20 cellular contexts compared by ENCODE assay signal in genomic region chr7:83142365-83142764, GRCh38. TPM values are rescaled to one million over a fixed set of nuclear protein-coding genes. Genes with fewer than 3 reads are reported as not detected.
A peak's percentile ranks its signal among the peaks of the same experiment; 100 is the strongest.
DNase-seq lines count a peak whose midpoint lies in the region; ATAC-seq and TF ChIP-seq lines count a peak whose summit lies in the region.
"Had no signal": no experiment of that assay in that cellular context is flagged by ENCODE, and none has a peak within 500 bp of the region (broad histone marks: within the 10 kb centered on the region; RNA-seq: fewer than 3 reads in every experiment).

No MANE protein-coding gene starts in this region.

- H3K9me2 ChIP-seq in GM23338 (ENCODE audit: insufficient read depth): no peaks in the 10 kb centered on the region

- H4K91ac ChIP-seq in neuronal stem cell (ENCODE audit: low read depth, low read length, poor library complexity): no peak overlapping the region

- no peak overlapping the region for H2BK120ac ChIP-seq in neuronal stem cell (ENCODE audit: low read depth, low read length)

- H3K9me3 ChIP-seq in HUES48 (ENCODE audit: control insufficient read depth, insufficient read depth, low read length): no peaks in the 10 kb centered on the region
- peaks cover 0 to 4% of the 10 kb centered on the region in 2 donors for H3K9me3 ChIP-seq in neuronal stem cell (replicated peaks in 1 of 2; ENCODE audit: control insufficient read depth in 2 of 2, insufficient read depth in 1 of 2, low read depth in 1 of 2, low read length in 2 of 2)
- no peaks in the 10 kb centered on the region for H3K9me3 ChIP-seq in MG63
- H3K9me3 ChIP-seq: BE2C, BLaER1 had no signal

- H3K4me1 Mint-ChIP-seq in activated naive CD4-positive, alpha-beta T cell treated with anti-CD3 and anti-CD28 coated beads, Interleukin-2, amount 10 ng/mL, durations not matched to agents 7 days and 5 days: no peaks in the 10 kb centered on the region
- no peaks in the 10 kb centered on the region for H3K4me1 Mint-ChIP-seq in activated naive CD4-positive, alpha-beta T cell treated with anti-CD3 and anti-CD28 coated beads for 36 hours (ENCODE audit: low read depth)
- peaks cover 29% of the 10 kb centered on the region for H3K4me1 Mint-ChIP-seq in GM23338
- H3K4me1 Mint-ChIP-seq: CD14-positive monocyte; CD4-positive, alpha-beta memory T cell; CD4-positive, CD25-positive, alpha-beta regulatory T cell; CD8-positive, alpha-beta memory T cell had no signal

- no peaks in the 10 kb centered on the region for H3K79me2 ChIP-seq in GM23338 (replicated peaks; ENCODE audit: insufficient read depth)

- no peaks in the 10 kb centered on the region for H3F3A ChIP-seq in GM23338 (replicated peaks; ENCODE audit: low read depth)

- TF ChIP-seq CTCF in GM23338 (conservative IDR thresholded peaks at IDR 0.05; ENCODE audit: low read depth in 2 of 2): no peak

- H2BK12ac ChIP-seq in neuronal stem cell (ENCODE audit: low read length): no peak overlapping the region

- no peaks in the 10 kb centered on the region for H4K20me1 ChIP-seq in GM23338 (replicated peaks; ENCODE audit: insufficient read depth)
- H4K20me1 ChIP-seq: BLaER1 had no signal

- H3K36me3 ChIP-seq in GM23338 (ENCODE audit: insufficient read depth): no peaks in the 10 kb centered on the region
- H3K36me3 ChIP-seq in HUES48 (ENCODE audit: control insufficient read depth, insufficient read depth, low read length): no peaks in the 10 kb centered on the region
- peaks cover 0 to 42% of the 10 kb centered on the region in 2 donors for H3K36me3 ChIP-seq in neuronal stem cell (replicated peaks in 1 of 2; ENCODE audit: control insufficient read depth in 2 of 2, insufficient read depth in 2 of 2, low read length in 2 of 2)
- H3K36me3 ChIP-seq in MG63: no peaks in the 10 kb centered on the region
- H3K36me3 ChIP-seq: BE2C, BLaER1 had no signal

- ATAC-seq in GM23338 (no peak), HG03521 (IDR thresholded peaks at IDR 0.05; ENCODE audit: unreplicated experiment) (no peak)

- H3K79me1 ChIP-seq in neuronal stem cell (ENCODE audit: low read depth, low read length): no peaks in the 10 kb centered on the region

- H3K27me3 ChIP-seq in GM23338 (ENCODE audit: insufficient read depth) (no peaks in the 10 kb centered on the region), HUES48 (ENCODE audit: control insufficient read depth, insufficient read depth, low read length) (no peaks in the 10 kb centered on the region), neuronal stem cell (ENCODE audit: control insufficient read depth in 3 of 3, insufficient read depth in 3 of 3, low read depth in 1 of 3, low read length in 3 of 3) (no peaks in the 10 kb centered on the region), MG63 (no peaks in the 10 kb centered on the region)
- H3K27me3 ChIP-seq: BE2C, BLaER1 had no signal

- H2AFZ ChIP-seq in GM23338 (no peak overlapping the region), neuronal stem cell (ENCODE audit: low read length) (no peak overlapping the region)

- H3K4me3 Mint-ChIP-seq in activated naive CD4-positive, alpha-beta T cell treated with anti-CD3 and anti-CD28 coated beads, Interleukin-2, amount 10 ng/mL, durations not matched to agents 7 days and 5 days: no peak overlapping the region
- no peak overlapping the region for H3K4me3 Mint-ChIP-seq in activated naive CD4-positive, alpha-beta T cell treated with anti-CD3 and anti-CD28 coated beads for 36 hours
- peak overlapping the region; percentile 3; the same call in 1 of the 3 replicates for H3K4me3 Mint-ChIP-seq in GM23338
- H3K4me3 Mint-ChIP-seq: CD14-positive monocyte; CD4-positive, alpha-beta memory T cell; CD4-positive, CD25-positive, alpha-beta regulatory T cell; CD8-positive, alpha-beta memory T cell had no signal

- H3K4ac ChIP-seq in neuronal stem cell (ENCODE audit: low read length): no peak overlapping the region

- H2BK5ac ChIP-seq in neuronal stem cell (ENCODE audit: low read length): no peak overlapping the region

- intact Hi-C loops in activated naive CD4-positive, alpha-beta T cell treated with anti-CD3 and anti-CD28 coated beads for 36 hours (cut with micrococcal nuclease): no loop called here

- no peak overlapping the region for H2AK5ac ChIP-seq in neuronal stem cell (ENCODE audit: low read depth, low read length)

- CTCF ChIA-PET in activated naive CD4-positive, alpha-beta T cell treated with anti-CD3 and anti-CD28 coated beads, Interleukin-2, amount 10 ng/mL, durations not matched to agents 7 days and 5 days (lab: Charles Lee): no interaction called here
- CTCF ChIA-PET in activated naive CD4-positive, alpha-beta T cell treated with anti-CD3 and anti-CD28 coated beads for 36 hours (lab: Charles Lee): no interaction called here

- no peak overlapping the region for H3K23ac ChIP-seq in neuronal stem cell (ENCODE audit: low read depth, low read length, poor library complexity)

- H4K8ac ChIP-seq in neuronal stem cell (ENCODE audit: low read depth, low read length): peak overlapping the region; percentile 43

- peaks cover 38% of the 10 kb centered on the region for H3K4me1 ChIP-seq in GM23338 (ENCODE audit: insufficient read depth)
- H3K4me1 ChIP-seq in HUES48 (ENCODE audit: control insufficient read depth, insufficient read depth, low read length): peaks cover 32% of the 10 kb centered on the region
- H3K4me1 ChIP-seq in neuronal stem cell (ENCODE audit: control insufficient read depth in 2 of 2, insufficient read depth in 1 of 2, low read depth in 1 of 2, low read length in 2 of 2): no peaks in the 10 kb centered on the region
- H3K4me1 ChIP-seq: BLaER1 had no signal

- no peak overlapping the region for H3K18ac ChIP-seq in neuronal stem cell (ENCODE audit: low read length)

- peak overlapping the region; percentile 17 for H3K27ac Mint-ChIP-seq in activated naive CD4-positive, alpha-beta T cell treated with anti-CD3 and anti-CD28 coated beads, Interleukin-2, amount 10 ng/mL, durations not matched to agents 7 days and 5 days
- no peak overlapping the region for H3K27ac Mint-ChIP-seq in activated naive CD4-positive, alpha-beta T cell treated with anti-CD3 and anti-CD28 coated beads for 36 hours
- peak overlapping the region; percentile 88 for H3K27ac Mint-ChIP-seq in GM23338
- H3K27ac Mint-ChIP-seq: CD14-positive monocyte; CD4-positive, alpha-beta memory T cell; CD4-positive, CD25-positive, alpha-beta regulatory T cell; CD8-positive, alpha-beta memory T cell had no signal

- DNase-seq in activated naive CD4-positive, alpha-beta T cell treated with anti-CD3 and anti-CD28 coated beads, Interleukin-2, amount 10 ng/mL, durations not matched to agents 7 days and 5 days: no peak
- no peak for DNase-seq in activated naive CD4-positive, alpha-beta T cell treated with anti-CD3 and anti-CD28 coated beads for 36 hours
- DNase-seq in GM23338 (ENCODE audit: low spot score): no peak
- DNase-seq in neuronal stem cell (ENCODE audit: low spot score): no peak
- DNase-seq in NCI-H446 (lab: John Stamatoyannopoulos, UW): no peak
- DNase-seq in MG63: no peak
- DNase-seq: 8988T; ACHN; BE2C; C1 segment of cervical spinal cord; CD4-positive, alpha-beta memory T cell; CD4-positive, CD25-positive, alpha-beta regulatory T cell; CD8-positive, alpha-beta memory T cell; COR-L47; DMS79 treated with DMSO at 0.1 percent for 48 hours; GF-D8 had no signal

- H3K4me2 ChIP-seq in GM23338: peak overlapping the region; percentile 52
- H3K4me2 ChIP-seq in neuronal stem cell (ENCODE audit: insufficient read depth, low read length, poor library complexity, severe bottlenecking): no peak overlapping the region
- H3K4me2 ChIP-seq: BLaER1 had no signal

- no peaks in the 10 kb centered on the region for H3K27me3 Mint-ChIP-seq in activated naive CD4-positive, alpha-beta T cell treated with anti-CD3 and anti-CD28 coated beads, Interleukin-2, amount 10 ng/mL, durations not matched to agents 7 days and 5 days
- no peaks in the 10 kb centered on the region for H3K27me3 Mint-ChIP-seq in activated naive CD4-positive, alpha-beta T cell treated with anti-CD3 and anti-CD28 coated beads for 36 hours (ENCODE audit: low read depth)
- H3K27me3 Mint-ChIP-seq in GM23338 (ENCODE audit: insufficient read depth, low read depth, poor library complexity): no peaks in the 10 kb centered on the region
- H3K27me3 Mint-ChIP-seq: CD4-positive, alpha-beta memory T cell; CD4-positive, CD25-positive, alpha-beta regulatory T cell; CD8-positive, alpha-beta memory T cell had no signal

- H3K4me3 ChIP-seq in GM23338 (peak overlapping the region; percentile 14; the same call in 1 of the 2 replicates), HUES48 (ENCODE audit: low read depth, low read length) (no peak overlapping the region), neuronal stem cell (ENCODE audit: low read length in 2 of 2) (no peak overlapping the region), MG63 (no peak overlapping the region)
- H3K4me3 ChIP-seq: BLaER1 had no signal

- no peaks in the 10 kb centered on the region for H3K9me3 Mint-ChIP-seq in activated naive CD4-positive, alpha-beta T cell treated with anti-CD3 and anti-CD28 coated beads, Interleukin-2, amount 10 ng/mL, durations not matched to agents 7 days and 5 days
- H3K9me3 Mint-ChIP-seq in activated naive CD4-positive, alpha-beta T cell treated with anti-CD3 and anti-CD28 coated beads for 36 hours: no peaks in the 10 kb centered on the region
- no peaks in the 10 kb centered on the region for H3K9me3 Mint-ChIP-seq in GM23338

- H3K27ac ChIP-seq in GM23338 (ENCODE audit: low read depth) (peak overlapping the region; percentile 64), HUES48 (ENCODE audit: low read depth, low read length) (peak overlapping the region; percentile 9), neuronal stem cell (replicated peaks; ENCODE audit: low read length) (no peak overlapping the region)
- H3K27ac ChIP-seq: BLaER1 had no signal

- H3K36me3 Mint-ChIP-seq in activated naive CD4-positive, alpha-beta T cell treated with anti-CD3 and anti-CD28 coated beads, Interleukin-2, amount 10 ng/mL, durations not matched to agents 7 days and 5 days: no peaks in the 10 kb centered on the region
- H3K36me3 Mint-ChIP-seq in activated naive CD4-positive, alpha-beta T cell treated with anti-CD3 and anti-CD28 coated beads for 36 hours (ENCODE audit: low read depth): no peaks in the 10 kb centered on the region
- H3K36me3 Mint-ChIP-seq in GM23338 (ENCODE audit: low read depth): no peaks in the 10 kb centered on the region
- H3K36me3 Mint-ChIP-seq: CD14-positive monocyte; CD4-positive, alpha-beta memory T cell; CD4-positive, CD25-positive, alpha-beta regulatory T cell; CD8-positive, alpha-beta memory T cell had no signal

- H3K9ac ChIP-seq in HUES48 (ENCODE audit: low read depth, low read length) (no peak overlapping the region), neuronal stem cell (ENCODE audit: low read depth, low read length, poor library complexity) (no peak overlapping the region)
- H3K9ac ChIP-seq: BLaER1 had no signal

- WGBS in neuronal stem cell (ENCODE audit: extremely low coverage in 2 of 2, insufficient read length in 2 of 2, insufficient replicate concordance in 1 of 2), 2 donors: no CpG with 5 or more reads among the region's 2 CpGs

- H2BK15ac ChIP-seq in neuronal stem cell (ENCODE audit: low read length): no peak overlapping the region

- no peak overlapping the region for H3K14ac ChIP-seq in neuronal stem cell (ENCODE audit: low read length)

RNA-seq across cellular contexts. Expression of gene PCLO, which starts 20.3 kb away (rescaled TPM):
- total RNA-seq in activated naive CD4-positive, alpha-beta T cell treated with anti-CD3 and anti-CD28 coated beads for 36 hours: not detected
- 6.4 and 7.4 TPM in 2 replicates for total RNA-seq in GM23338 (2014; rRNA removed; shearing (Covaris generic))
- 8.6 and 9.1 TPM in 2 replicates for polyA plus RNA-seq in GM23338 (2016; fragmentation: Nextera tagmentation; extraction: Ambion mirVana)
- 1.2 TPM for polyA plus RNA-seq in neuronal stem cell (2013, experiment 1 of 2)
- polyA plus RNA-seq in neuronal stem cell (2013, experiment 2 of 2): 0.87 TPM
- total RNA-seq in MG63 (2014; rRNA removed; shearing (Covaris generic); ENCODE audit: low replicate concordance): not detected in 2 replicates
- total RNA-seq: CD4-positive, CD25-positive, alpha-beta regulatory T cell; CD8-positive, alpha-beta memory T cell had no signal
- polyA plus RNA-seq: CD14-positive monocyte; CD4-positive, alpha-beta memory T cell; CD4-positive, CD25-positive, alpha-beta regulatory T cell; CD8-positive, alpha-beta memory T cell had no signal
